Comparison of ENCODE assay signal across 17 cellular contexts in the genomic region with DNA sequence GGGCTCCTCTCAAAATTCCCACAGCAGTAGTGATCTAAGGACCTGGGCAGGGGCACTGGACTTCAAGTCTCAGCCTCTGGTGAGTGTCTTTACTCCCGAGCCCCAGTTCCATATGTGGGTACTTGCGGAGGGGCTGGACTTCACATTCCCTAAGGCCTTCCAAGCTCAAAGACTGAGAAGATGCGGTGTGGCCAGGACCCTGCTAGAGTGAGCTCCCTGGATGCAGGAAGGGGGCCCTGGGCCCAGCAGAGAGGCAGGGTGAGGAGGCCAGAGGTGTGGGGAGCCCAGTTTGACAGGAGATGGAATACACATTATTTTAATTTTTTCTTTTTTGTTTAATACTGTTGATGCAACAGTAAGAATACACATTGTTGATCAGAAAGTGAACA.
"Had no signal": no experiment of that assay in that cellular context is flagged by ENCODE, and none has a peak within 500 bp of the region (broad histone marks: within the 10 kb centered on the region; RNA-seq: fewer than 3 reads in every experiment).

No MANE protein-coding gene starts in this region.

- H3K9me3 Mint-ChIP-seq: activated naive CD4-positive, alpha-beta T cell treated with anti-CD3 and anti-CD28 coated beads for 36 hours; activated T-helper 1 cell treated with anti-CD3 and anti-CD28 coated beads, Interleukin-12 subunit alpha, Interleukin-12 subunit beta, Interleukin-2, Interleukin-4 antibody, amounts not matched to agents 30 ng/mL and 10 ng/mL and 1 ng/mL, durations not matched to agents 14 hours and 24 hours and 36 hours; central memory CD8-positive, alpha-beta T cell; naive B cell had no signal

- DNase-seq: activated CD4-positive, alpha-beta T cell treated with anti-CD3 and anti-CD28 coated beads, Interleukin-2, amount 50 U/mL, for 4 hours; activated CD4-positive, CD25-positive, alpha-beta regulatory T cell; amniotic stem cell; body of pancreas; cortex of kidney; effector CD8-positive, alpha-beta T cell; naive B cell; occipital lobe; stimulated activated CD4-positive, alpha-beta T cell treated with anti-CD3 and anti-CD28 coated beads, Interleukin-2, amount 100 ng/mL, for 24 hours; substantia nigra; transverse colon had no signal

- H3K27ac Mint-ChIP-seq: activated naive CD4-positive, alpha-beta T cell treated with anti-CD3 and anti-CD28 coated beads for 36 hours; activated T-helper 1 cell treated with anti-CD3 and anti-CD28 coated beads, Interleukin-12 subunit alpha, Interleukin-12 subunit beta, Interleukin-2, Interleukin-4 antibody, amounts not matched to agents 30 ng/mL and 10 ng/mL and 1 ng/mL, durations not matched to agents 14 hours and 24 hours and 36 hours had no signal

- H3K36me3 Mint-ChIP-seq: naive B cell had no signal

- H3K9me3 ChIP-seq: body of pancreas, heart left ventricle, transverse colon had no signal

- ATAC-seq: body of pancreas, heart left ventricle, sciatic nerve, SK-N-SH treated with all-trans-retinoic acid at 6 μM for 48 hours had no signal

- H3K4me3 Mint-ChIP-seq: activated naive CD4-positive, alpha-beta T cell treated with anti-CD3 and anti-CD28 coated beads for 36 hours; activated T-helper 1 cell treated with anti-CD3 and anti-CD28 coated beads, Interleukin-12 subunit alpha, Interleukin-12 subunit beta, Interleukin-2, Interleukin-4 antibody, amounts not matched to agents 30 ng/mL and 10 ng/mL and 1 ng/mL, durations not matched to agents 14 hours and 24 hours and 36 hours; central memory CD8-positive, alpha-beta T cell; naive B cell had no signal
